8 cellular contexts compared by ENCODE assay signal in genomic region chr19:4967738-4968461, GRCh38. TPM values are rescaled to one million over a fixed set of nuclear protein-coding genes. Genes with fewer than 3 reads are reported as not detected.
DNase-seq lines count a peak whose midpoint lies in the region; ATAC-seq and TF ChIP-seq lines count a peak whose summit lies in the region.

No MANE protein-coding gene starts in this region.

- peak overlapping the region; percentile 83 to 86 for H3K4me3 Mint-ChIP-seq in stimulated activated naive CD8-positive, alpha-beta T cell treated with anti-CD3 and anti-CD28 coated beads, Interleukin-15, amount 100 ng/mL, for 72 hours

- no peaks in the 10 kb centered on the region for H3K27me3 ChIP-seq in RWPE2 (ENCODE audit: insufficient read depth, poor library complexity, severe bottlenecking)

- H3K9me3 ChIP-seq in RWPE2 (ENCODE audit: severe bottlenecking), result no peaks in the 10 kb centered on the region

- peaks cover 45% of the 10 kb centered on the region for H3K4me1 Mint-ChIP-seq in stimulated activated naive CD8-positive, alpha-beta T cell treated with anti-CD3 and anti-CD28 coated beads, Interleukin-15, amount 100 ng/mL, for 72 hours

- DNase-seq in SIG-M5 treated with dmso at 0.1 percent for 504 hours (lab: John Stamatoyannopoulos, UW; ENCODE audit: unreplicated experiment), result peak; percentile 61
- no peak for DNase-seq in SIG-M5 (lab: John Stamatoyannopoulos, UW)
- DNase-seq in RWPE2 (ENCODE audit: low spot score), result no peak
- DNase-seq in fibroblast of the aortic adventitia (ENCODE audit: low read depth), result peak; percentile 25
- DNase-seq in stimulated activated naive CD8-positive, alpha-beta T cell treated with anti-CD3 and anti-CD28 coated beads, Interleukin-15, amount 100 ng/mL, for 72 hours, result no peak
- DNase-seq in UCSD-AML1 (lab: John Stamatoyannopoulos, UW; ENCODE audit: unreplicated experiment), result no peak
- no peak for DNase-seq in stimulated activated CD8-positive, alpha-beta memory T cell treated with anti-CD3 and anti-CD28 coated beads, Interleukin-4, amount 100 ng/mL, for 48 hours

- TF ChIP-seq CTCF in RWPE2 (IDR thresholded peaks at IDR 0.05; ENCODE audit: poor library complexity, severe bottlenecking), result no peak
- no peak for TF ChIP-seq CTCF in fibroblast of the aortic adventitia (IDR thresholded peaks at IDR 0.05; ENCODE audit: insufficient read depth, low read length)

- peak overlapping the region in 1 of 2 donors; percentile 96 for H3K27ac Mint-ChIP-seq in stimulated activated naive CD8-positive, alpha-beta T cell treated with anti-CD3 and anti-CD28 coated beads, Interleukin-15, amount 100 ng/mL, for 72 hours

- H3K4me1 ChIP-seq in RWPE2 (ENCODE audit: insufficient read depth, poor library complexity, severe bottlenecking), result peaks cover 10% of the 10 kb centered on the region

- peak overlapping the region; percentile 17 for H3K4me3 ChIP-seq in RWPE2 (ENCODE audit: severe bottlenecking)
- peak overlapping the region; percentile 65 for H3K4me3 ChIP-seq in fibroblast of the aortic adventitia (ENCODE audit: low read depth, low read length)

- H3K27ac ChIP-seq in RWPE2 (ENCODE audit: poor library complexity, severe bottlenecking), result peak overlapping the region; percentile 44

- H3K36me3 ChIP-seq in RWPE2 (ENCODE audit: low read depth), result peaks cover 16% of the 10 kb centered on the region

- ATAC-seq in RWPE2 (ENCODE audit: low read depth) (no peak), GM21528 (IDR thresholded peaks at IDR 0.05; ENCODE audit: low FRiP score, unreplicated experiment) (no peak)
- no peak for ATAC-seq in stimulated activated naive CD8-positive, alpha-beta T cell treated with anti-CD3 and anti-CD28 coated beads, Interleukin-15, amount 100 ng/mL, for 72 hours

- H3K27me3 Mint-ChIP-seq in stimulated activated naive CD8-positive, alpha-beta T cell treated with anti-CD3 and anti-CD28 coated beads, Interleukin-15, amount 100 ng/mL, for 72 hours, result no peaks in the 10 kb centered on the region

- no peaks in the 10 kb centered on the region for H3K9me3 Mint-ChIP-seq in stimulated activated naive CD8-positive, alpha-beta T cell treated with anti-CD3 and anti-CD28 coated beads, Interleukin-15, amount 100 ng/mL, for 72 hours

RNA-seq across cellular contexts. Expression of gene KDM4B, which starts 1.0 kb away (rescaled TPM):
- total RNA-seq in fibroblast of the aortic adventitia (ENCODE audit: low replicate concordance), result 13.5 and 17.3 TPM in 2 replicates

RNA-seq across cellular contexts. Expression of gene UHRF1, which starts 58.6 kb away (rescaled TPM):
- 2.3 and 61.8 TPM in 2 replicates for total RNA-seq in fibroblast of the aortic adventitia (ENCODE audit: low replicate concordance)

Comparison
In these comparisons a context has a peak if more than half of its experiments do, and no peak if none do; other contexts are left out.
1. DNase-seq: peak in SIG-M5 treated with dmso at 0.1 percent for 504 hours (single experiment) and fibroblast of the aortic adventitia (single experiment); none in SIG-M5 (single experiment), RWPE2 (single experiment), stimulated activated naive CD8-positive, alpha-beta T cell treated with anti-CD3 and anti-CD28 coated beads, Interleukin-15, amount 100 ng/mL, for 72 hours (0 of 2), UCSD-AML1 (single experiment) and stimulated activated CD8-positive, alpha-beta memory T cell treated with anti-CD3 and anti-CD28 coated beads, Interleukin-4, amount 100 ng/mL, for 48 hours (single experiment).